Comparison of ENCODE assay signal across 14 cellular contexts in the genomic region with DNA sequence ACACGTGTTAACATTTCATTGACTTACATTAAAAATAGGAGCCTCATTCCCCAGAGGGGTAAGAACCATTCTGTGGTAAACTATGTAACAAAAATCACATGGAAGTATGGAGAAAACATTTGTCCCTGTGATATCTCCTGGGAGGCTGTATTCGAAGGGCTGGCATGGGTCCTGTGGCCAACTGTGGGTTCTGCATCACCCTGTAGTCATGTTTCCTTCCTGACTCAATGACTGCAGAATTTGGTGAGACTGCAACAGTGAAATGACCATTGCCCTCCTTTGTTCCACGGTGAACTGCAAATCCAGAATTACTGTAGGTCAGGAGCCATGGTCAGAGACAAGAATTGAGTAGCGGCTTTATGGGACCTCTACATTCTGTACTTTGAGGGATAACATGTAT. TPM values are rescaled to one million over a fixed set of nuclear protein-coding genes. Genes with fewer than 3 reads are reported as not detected.
DNase-seq lines count a peak whose midpoint lies in the region; FAIRE-seq and TF ChIP-seq lines count a peak whose summit lies in the region.
"Had no signal": no experiment of that assay in that cellular context is flagged by ENCODE, and none has a peak within 500 bp of the region (broad histone marks: within the 10 kb centered on the region; RNA-seq: fewer than 3 reads in every experiment).

No MANE protein-coding gene starts in this region.

- TF ChIP-seq CTCF in AG04450 (IDR thresholded peaks at IDR 0.05; ENCODE audit: low read depth, low read length) = no peak
- no peak for TF ChIP-seq CTCF in astrocyte (IDR thresholded peaks at IDR 0.05; ENCODE audit: insufficient read depth, low read depth, low read length)

- H3K4me1 Mint-ChIP-seq in astrocyte (ENCODE audit: low read depth, unreplicated experiment) = peaks cover 20% of the 10 kb centered on the region

- no peak overlapping the region for H3K27ac Mint-ChIP-seq in astrocyte (ENCODE audit: unreplicated experiment)
- H3K27ac Mint-ChIP-seq: B cell had no signal

- no peak overlapping the region for H3K4me3 ChIP-seq in AG04450 (ENCODE audit: low read depth, low read length)
- no peak overlapping the region for H3K4me3 ChIP-seq in astrocyte (ENCODE audit: insufficient read depth, low read depth, low read length)
- H3K4me3 ChIP-seq: tibial artery had no signal

- H3K9me3 ChIP-seq in AG04450 (ENCODE audit: control insufficient read depth, insufficient read depth, low read length) (no peaks in the 10 kb centered on the region; the same call in 1 of the 2 replicates), astrocyte (ENCODE audit: insufficient read depth, low read depth, low read length) (no peaks in the 10 kb centered on the region)
- H3K9me3 ChIP-seq: tibial artery had no signal

- peak; percentile 77 for FAIRE-seq in HTR-8/SVneo (lab: Jason Lieb, UNC)
- FAIRE-seq in astrocyte (lab: Jason Lieb, UNC) = peak; percentile 100

- H3K27ac ChIP-seq in AG04450 (ENCODE audit: low read depth, low read length) = peak overlapping the region; percentile 25
- peak overlapping the region; percentile 62 for H3K27ac ChIP-seq in astrocyte (ENCODE audit: low read depth, low read length)
- H3K27ac ChIP-seq: tibial artery had no signal

- H3K4me1 ChIP-seq in astrocyte (ENCODE audit: insufficient read depth, low read length) = peaks cover 23% of the 10 kb centered on the region

- DNase-seq in AG04450 (ENCODE audit: low read depth, low spot score) (no peak), HTR-8/SVneo (ENCODE audit: insufficient read length, low spot score) (no peak), astrocyte (ENCODE audit: low read depth) (peak; percentile 80), hepatic stellate cell (ENCODE audit: low spot score) (peak; percentile 57), SHP77 (lab: John Stamatoyannopoulos, UW) (no peak), NCI-H1048 (lab: John Stamatoyannopoulos, UW) (no peak), NCI-H748 (lab: John Stamatoyannopoulos, UW; ENCODE audit: unreplicated experiment) (no peak), mucosa of gallbladder (ENCODE audit: low spot score) (no peak)
- DNase-seq: activated gamma-delta T cell treated with Interleukin-2 at 50 U/mL for 16 hours, DMS153, erythroblast, NCI-H526, tibial artery had no signal

- H3K9ac ChIP-seq in astrocyte (ENCODE audit: low read length) = no peak overlapping the region

- peaks cover 2% of the 10 kb centered on the region for H4K20me1 ChIP-seq in astrocyte (ENCODE audit: insufficient read depth, low read length)

- peak overlapping the region; percentile 14 for H2AFZ ChIP-seq in astrocyte (ENCODE audit: low read depth, low read length)

- no peaks in the 10 kb centered on the region for H3K36me3 ChIP-seq in astrocyte (ENCODE audit: insufficient read depth, low read length)
- H3K36me3 ChIP-seq: tibial artery had no signal

- H3K9me3 Mint-ChIP-seq in astrocyte (ENCODE audit: unreplicated experiment) = no peaks in the 10 kb centered on the region

- no peaks in the 10 kb centered on the region for H3K36me3 Mint-ChIP-seq in astrocyte (ENCODE audit: low read depth, unreplicated experiment)

- peaks cover 35% of the 10 kb centered on the region for H3K79me2 ChIP-seq in astrocyte (ENCODE audit: insufficient read depth, low read length)

- H3K4me2 ChIP-seq in astrocyte (ENCODE audit: low read length) = peak overlapping the region; percentile 42

- CTCF ChIA-PET in AG04450 (lab: Charles Lee) = no interaction called here

- H3K4me3 Mint-ChIP-seq in astrocyte (ENCODE audit: unreplicated experiment) = peak overlapping the region; percentile 50
- H3K4me3 Mint-ChIP-seq: B cell had no signal

- no peaks in the 10 kb centered on the region for H3K27me3 Mint-ChIP-seq in astrocyte (ENCODE audit: low read depth, unreplicated experiment)
- H3K27me3 Mint-ChIP-seq: B cell had no signal

- H3K27me3 ChIP-seq in AG04450 (ENCODE audit: control insufficient read depth, insufficient read depth, low read length) = no peaks in the 10 kb centered on the region
- no peaks in the 10 kb centered on the region for H3K27me3 ChIP-seq in astrocyte (ENCODE audit: insufficient read depth, low read length)
- H3K27me3 ChIP-seq: tibial artery had no signal

- POLR2A ChIA-PET in AG04450 (lab: Yijun Ruan, JAX) = no interaction called here

RNA-seq across cellular contexts. Expression of a gene that starts 3.6 kb away (rescaled TPM):
- 128 and 154 TPM in 2 replicates for polyA plus RNA-seq in AG04450 (2011; rRNA removed)
- polyA minus RNA-seq in AG04450 (2011; rRNA and poly(A)+ RNA removed) = 224 and 338 TPM in 2 replicates
- total RNA-seq in astrocyte (37.2 and 42.3 TPM in 2 replicates), mucosa of gallbladder (52.5 TPM)

Comparison
In these comparisons a context has a peak if more than half of its experiments do, and no peak if none do; other contexts are left out.
1. DNase-seq: peak in astrocyte (single experiment) and hepatic stellate cell (single experiment); none in AG04450 (single experiment), HTR-8/SVneo (single experiment), SHP77 (0 of 2), NCI-H1048 (single experiment), NCI-H748 (single experiment) and mucosa of gallbladder (single experiment).